ENCODE assay signal across 21 cellular contexts in genomic region chr3:96236499-96236898, GRCh38.
A peak's percentile ranks its signal among the peaks of the same experiment; 100 is the strongest.
DNase-seq lines count a peak whose midpoint lies in the region; TF ChIP-seq lines count a peak whose summit lies in the region.
"Had no signal": no experiment of that assay in that cellular context is flagged by ENCODE, and none has a peak within 500 bp of the region (broad histone marks: within the 10 kb centered on the region; RNA-seq: fewer than 3 reads in every experiment).

No MANE protein-coding gene starts in this region.

- WGBS in mammary epithelial cell (ENCODE audit: low coverage, missing lambda C conversion rate): 0% methylated on average over 2 of the region's 2 CpGs
- WGBS in SK-N-SH (ENCODE audit: low lambda C conversion rate): 0% methylated on average over 2 of the region's 2 CpGs

- H3F3A ChIP-seq in SK-N-SH (replicated peaks; ENCODE audit: insufficient read depth): no peaks in the 10 kb centered on the region

- intact Hi-C loops in MCF 10A (cut with micrococcal nuclease) (no loop called here), mammary epithelial cell (cut with micrococcal nuclease) (no loop called here)

- no peaks in the 10 kb centered on the region for H3K36me3 Mint-ChIP-seq in MCF 10A (ENCODE audit: insufficient read depth, unreplicated experiment)
- H3K36me3 Mint-ChIP-seq in glutamatergic neuron (ENCODE audit: unreplicated experiment): no peaks in the 10 kb centered on the region
- H3K36me3 Mint-ChIP-seq in activated CD4-positive, alpha-beta memory T cell treated with anti-CD3 and anti-CD28 coated beads, Interleukin-2, amount 10 ng/mL, durations not matched to agents 7 days and 5 days (ENCODE audit: low read depth): no peaks in the 10 kb centered on the region
- H3K36me3 Mint-ChIP-seq: CD4-positive, alpha-beta memory T cell had no signal

- H3K9me3 Mint-ChIP-seq in MCF 10A (ENCODE audit: unreplicated experiment) (no peaks in the 10 kb centered on the region), glutamatergic neuron (ENCODE audit: unreplicated experiment) (peaks cover 4% of the 10 kb centered on the region)
- no peaks in the 10 kb centered on the region for H3K9me3 Mint-ChIP-seq in activated CD4-positive, alpha-beta memory T cell treated with anti-CD3 and anti-CD28 coated beads, Interleukin-2, amount 10 ng/mL, durations not matched to agents 7 days and 5 days

- H2AFZ ChIP-seq in mammary epithelial cell (ENCODE audit: low read depth, low read length) (no peak overlapping the region), SK-N-SH (ENCODE audit: low read depth) (no peak overlapping the region)

- H3K4me3 Mint-ChIP-seq in MCF 10A (ENCODE audit: unreplicated experiment) (no peak overlapping the region), glutamatergic neuron (ENCODE audit: unreplicated experiment) (no peak overlapping the region)
- H3K4me3 Mint-ChIP-seq in activated CD4-positive, alpha-beta memory T cell treated with anti-CD3 and anti-CD28 coated beads, Interleukin-2, amount 10 ng/mL, durations not matched to agents 7 days and 5 days: no peak overlapping the region
- H3K4me3 Mint-ChIP-seq: CD4-positive, alpha-beta memory T cell had no signal

- H3K4me1 Mint-ChIP-seq in MCF 10A (ENCODE audit: insufficient read depth, unreplicated experiment) (no peaks in the 10 kb centered on the region), glutamatergic neuron (ENCODE audit: low read depth, unreplicated experiment) (peaks cover 8% of the 10 kb centered on the region)
- no peaks in the 10 kb centered on the region for H3K4me1 Mint-ChIP-seq in activated CD4-positive, alpha-beta memory T cell treated with anti-CD3 and anti-CD28 coated beads, Interleukin-2, amount 10 ng/mL, durations not matched to agents 7 days and 5 days
- H3K4me1 Mint-ChIP-seq: CD4-positive, alpha-beta memory T cell had no signal

- H3K27me3 Mint-ChIP-seq in MCF 10A (ENCODE audit: insufficient read depth, unreplicated experiment) (no peaks in the 10 kb centered on the region), glutamatergic neuron (ENCODE audit: unreplicated experiment) (no peaks in the 10 kb centered on the region)
- no peaks in the 10 kb centered on the region for H3K27me3 Mint-ChIP-seq in activated CD4-positive, alpha-beta memory T cell treated with anti-CD3 and anti-CD28 coated beads, Interleukin-2, amount 10 ng/mL, durations not matched to agents 7 days and 5 days
- H3K27me3 Mint-ChIP-seq: CD4-positive, alpha-beta memory T cell had no signal

- CTCF ChIA-PET in MCF 10A (lab: Yijun Ruan, JAX) (interaction anchor here (0.6 to 0.9 kb wide), 3 partner anchors 11 to 1473 kb away, joined by 3 to 6 read pairs (median 3); no protein-coding TSS in a partner anchor), mammary epithelial cell (lab: Charles Lee; ENCODE audit: low non-redundant PET) (no interaction called here), SK-N-SH (lab: Yijun Ruan, JAX) (no interaction called here)
- CTCF ChIA-PET in activated CD4-positive, alpha-beta memory T cell treated with anti-CD3 and anti-CD28 coated beads, Interleukin-2, amount 10 ng/mL, durations not matched to agents 7 days and 5 days (lab: Charles Lee): no interaction called here

- dilution Hi-C loops in mammary epithelial cell (cut with HindIII; ENCODE audit: low sequenced_read_pairs): no loop called here

- POLR2A ChIA-PET in MCF 10A (lab: Yijun Ruan, JAX): no interaction called here
- POLR2A ChIA-PET in SK-N-SH (lab: Yijun Ruan, JAX): no interaction called here
- POLR2A ChIA-PET in activated CD4-positive, alpha-beta memory T cell treated with anti-CD3 and anti-CD28 coated beads, Interleukin-2, amount 10 ng/mL, durations not matched to agents 7 days and 5 days (lab: Charles Lee): no interaction called here

- H4K20me1 ChIP-seq in mammary epithelial cell (ENCODE audit: insufficient read depth, low read length) (no peaks in the 10 kb centered on the region), SK-N-SH (ENCODE audit: insufficient read depth) (no peaks in the 10 kb centered on the region)
- H4K20me1 ChIP-seq: BLaER1 treated with 17β-estradiol and CSF1 and Interleukin-3, amounts not matched to agents 10 nM and 100 nM had no signal

- no TSS peak for BruUV-seq in MCF 10A (replicated peaks; lab: Mats Ljungman, UMichigan)
- no TSS peak for BruUV-seq in mammary epithelial cell (replicated peaks; lab: Mats Ljungman, UMichigan)

- H3K27me3 ChIP-seq in mammary epithelial cell (ENCODE audit: insufficient read depth, low read length): no peaks in the 10 kb centered on the region
- no peaks in the 10 kb centered on the region for H3K27me3 ChIP-seq in SK-N-SH (ENCODE audit: insufficient read depth)
- H3K27me3 ChIP-seq: BLaER1 treated with 17β-estradiol and CSF1 and Interleukin-3, amounts not matched to agents 10 nM and 100 nM had no signal

- H3K9ac ChIP-seq in mammary epithelial cell (ENCODE audit: insufficient read depth, low read length) (no peak overlapping the region), SK-N-SH (no peak overlapping the region)
- H3K9ac ChIP-seq: BLaER1 treated with 17β-estradiol and CSF1 and Interleukin-3, amounts not matched to agents 10 nM and 100 nM had no signal

- DNase-seq in MCF 10A (ENCODE audit: unreplicated experiment): peak; percentile 26
- DNase-seq in mammary epithelial cell: no peak
- DNase-seq in SK-N-SH: no peak
- DNase-seq in glutamatergic neuron: no peak
- no peak for DNase-seq in foreskin fibroblast
- DNase-seq in activated CD4-positive, alpha-beta memory T cell treated with anti-CD3 and anti-CD28 coated beads, Interleukin-2, amount 10 ng/mL, durations not matched to agents 7 days and 5 days: no peak
- DNase-seq in NCI-H187 treated with DMSO at 0.1 percent for 48 hours (lab: John Stamatoyannopoulos, UW): no peak
- DNase-seq in NCI-H1105 (lab: John Stamatoyannopoulos, UW): no peak
- DNase-seq: ACHN; CD4-positive, alpha-beta memory T cell; DND-41; Karpas-422; NCI-H1417; NCI-H1694 treated with DMSO at 0.1 percent for 48 hours; NCI-H510A treated with DMSO at 0.1 percent for 48 hours; NCI-H748 treated with DMSO at 0.1 percent for 48 hours; NK-92 treated with Interleukin-12 subunit alpha and Interleukin-12 subunit beta, amount 100 ng/mL, for 24 hours; Right ventricle myocardium superior; SW 1271 had no signal

- H3K4me3 ChIP-seq in mammary epithelial cell (replicated peaks in 1 of 3; ENCODE audit: insufficient read depth in 1 of 3, low read depth in 2 of 3, low read length in 3 of 3) (no peak overlapping the region), SK-N-SH (ENCODE audit: low read depth in 2 of 2, low read length in 1 of 2) (no peak overlapping the region), foreskin fibroblast (ENCODE audit: low read depth in 1 of 2, low read length in 2 of 2) (no peak overlapping the region)
- H3K4me3 ChIP-seq: BLaER1 treated with 17β-estradiol and CSF1 and Interleukin-3, amounts not matched to agents 10 nM and 100 nM had no signal

- in situ Hi-C loops in mammary epithelial cell (cut with MboI; ENCODE audit: low sequenced_read_pairs in 2 of 2): no loop called here

- no peaks in the 10 kb centered on the region for H3K9me2 ChIP-seq in SK-N-SH

- H3K4me2 ChIP-seq in mammary epithelial cell (ENCODE audit: insufficient read depth, low read depth, low read length) (no peak overlapping the region), SK-N-SH (no peak overlapping the region)
- H3K4me2 ChIP-seq: BLaER1 treated with 17β-estradiol and CSF1 and Interleukin-3, amounts not matched to agents 10 nM and 100 nM had no signal

- H3K27ac Mint-ChIP-seq in MCF 10A (ENCODE audit: low read depth, unreplicated experiment) (no peak overlapping the region), glutamatergic neuron (ENCODE audit: unreplicated experiment) (peak overlapping the region; percentile 38)
- no peak overlapping the region for H3K27ac Mint-ChIP-seq in activated CD4-positive, alpha-beta memory T cell treated with anti-CD3 and anti-CD28 coated beads, Interleukin-2, amount 10 ng/mL, durations not matched to agents 7 days and 5 days
- H3K27ac Mint-ChIP-seq: CD4-positive, alpha-beta memory T cell had no signal

- H3K9me3 ChIP-seq in mammary epithelial cell (replicated peaks; ENCODE audit: insufficient read depth, low read length) (no peaks in the 10 kb centered on the region), SK-N-SH (no peaks in the 10 kb centered on the region)
- H3K9me3 ChIP-seq: BLaER1 treated with 17β-estradiol and CSF1 and Interleukin-3, amounts not matched to agents 10 nM and 100 nM had no signal

- no peak for TF ChIP-seq EP300 in SK-N-SH (IDR thresholded peaks at IDR 0.05; ENCODE audit: borderline replicate concordance in 1 of 2, low read depth in 1 of 2, low read length in 1 of 2)

- no peak for TF ChIP-seq RAD21 in SK-N-SH (IDR thresholded peaks at IDR 0.05; ENCODE audit: low read length)

- TF ChIP-seq CTCF in MCF 10A (IDR thresholded peaks at IDR 0.05; ENCODE audit: unreplicated experiment) (no peak), mammary epithelial cell (conservative IDR thresholded peaks at IDR 0.05 in 1 of 2, IDR thresholded peaks at IDR 0.05 in 1 of 2; ENCODE audit: extremely low read depth in 1 of 2, insufficient read depth in 1 of 2, low read depth in 1 of 2, low read length in 2 of 2) (no peak), SK-N-SH (IDR thresholded peaks at IDR 0.05) (no peak), glutamatergic neuron (IDR thresholded peaks at IDR 0.05; ENCODE audit: partially characterized antibody, unreplicated experiment) (no peak), foreskin fibroblast (IDR thresholded peaks at IDR 0.05; ENCODE audit: low read depth, low read length) (no peak)

- no peaks in the 10 kb centered on the region for H3K79me2 ChIP-seq in mammary epithelial cell (ENCODE audit: insufficient read depth, low read length)
- no peaks in the 10 kb centered on the region for H3K79me2 ChIP-seq in SK-N-SH (ENCODE audit: insufficient read depth)

- H3K36me3 ChIP-seq in mammary epithelial cell (ENCODE audit: insufficient read depth, low read length) (no peaks in the 10 kb centered on the region), SK-N-SH (replicated peaks in 1 of 2; ENCODE audit: control insufficient read depth in 1 of 2, insufficient read depth in 2 of 2, low read length in 1 of 2) (no peaks in the 10 kb centered on the region)
- H3K36me3 ChIP-seq: BLaER1 treated with 17β-estradiol and CSF1 and Interleukin-3, amounts not matched to agents 10 nM and 100 nM had no signal

- H3K27ac ChIP-seq in mammary epithelial cell (ENCODE audit: insufficient read depth, low read depth, low read length) (no peak overlapping the region), SK-N-SH (ENCODE audit: low read depth in 2 of 2, low read length in 1 of 2) (no peak overlapping the region)
- H3K27ac ChIP-seq: 22Rv1; BLaER1 treated with 17β-estradiol and CSF1 and Interleukin-3, amounts not matched to agents 10 nM and 100 nM had no signal

- no peaks in the 10 kb centered on the region for H3K4me1 ChIP-seq in mammary epithelial cell (ENCODE audit: insufficient read depth, low read length)
- H3K4me1 ChIP-seq in SK-N-SH (ENCODE audit: control insufficient read depth in 1 of 2, insufficient read depth in 2 of 2, low read depth in 1 of 2, low read length in 1 of 2): no peaks in the 10 kb centered on the region
- H3K4me1 ChIP-seq: BLaER1 treated with 17β-estradiol and CSF1 and Interleukin-3, amounts not matched to agents 10 nM and 100 nM had no signal

TF ChIP-seq in SK-N-SH, 30 proteins besides CTCF, POLR2A, EP300 and RAD21 (continues in another document):
- TF ChIP-seq RCOR1 (IDR thresholded peaks at IDR 0.05; ENCODE audit: low read length): no peak
- peak; percentile 25; the same call in 1 of the 2 replicates for TF ChIP-seq JUND (IDR thresholded peaks at IDR 0.05)
